In the genomic region with DNA sequence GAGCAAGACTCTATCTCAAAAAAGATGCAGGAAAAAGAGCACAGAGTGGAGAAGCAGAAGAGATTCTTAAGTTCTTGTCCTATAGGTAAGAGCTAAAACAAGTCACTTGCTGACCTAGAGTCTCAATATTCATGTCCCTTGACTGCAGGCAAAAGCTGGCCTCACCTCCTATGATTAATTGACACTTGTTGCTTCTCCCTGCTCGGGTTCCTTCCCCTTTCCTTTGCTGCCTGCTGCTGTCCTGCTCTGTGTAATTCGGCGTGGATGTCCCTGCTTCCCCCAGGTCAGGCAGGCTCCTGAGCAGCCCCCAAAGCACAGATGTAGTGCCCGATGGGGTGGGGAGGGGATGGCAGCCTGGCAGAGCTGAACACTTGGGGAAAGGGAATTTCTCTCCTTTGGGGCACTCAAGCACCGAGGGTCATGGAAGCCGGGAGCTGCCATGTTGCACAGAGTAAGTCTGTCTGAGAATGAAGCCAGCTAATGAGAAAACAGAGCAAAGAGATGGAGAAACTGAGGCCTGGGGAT, we compare ENCODE assay signal across 1 cellular context.
TF ChIP-seq lines count a peak whose summit lies in the region.

No MANE protein-coding gene starts in this region.

TF ChIP-seq in GM23338, 12 proteins besides CTCF, POLR2A, EP300 and RAD21 (continued from another document):
- TF ChIP-seq, protein P1, sequence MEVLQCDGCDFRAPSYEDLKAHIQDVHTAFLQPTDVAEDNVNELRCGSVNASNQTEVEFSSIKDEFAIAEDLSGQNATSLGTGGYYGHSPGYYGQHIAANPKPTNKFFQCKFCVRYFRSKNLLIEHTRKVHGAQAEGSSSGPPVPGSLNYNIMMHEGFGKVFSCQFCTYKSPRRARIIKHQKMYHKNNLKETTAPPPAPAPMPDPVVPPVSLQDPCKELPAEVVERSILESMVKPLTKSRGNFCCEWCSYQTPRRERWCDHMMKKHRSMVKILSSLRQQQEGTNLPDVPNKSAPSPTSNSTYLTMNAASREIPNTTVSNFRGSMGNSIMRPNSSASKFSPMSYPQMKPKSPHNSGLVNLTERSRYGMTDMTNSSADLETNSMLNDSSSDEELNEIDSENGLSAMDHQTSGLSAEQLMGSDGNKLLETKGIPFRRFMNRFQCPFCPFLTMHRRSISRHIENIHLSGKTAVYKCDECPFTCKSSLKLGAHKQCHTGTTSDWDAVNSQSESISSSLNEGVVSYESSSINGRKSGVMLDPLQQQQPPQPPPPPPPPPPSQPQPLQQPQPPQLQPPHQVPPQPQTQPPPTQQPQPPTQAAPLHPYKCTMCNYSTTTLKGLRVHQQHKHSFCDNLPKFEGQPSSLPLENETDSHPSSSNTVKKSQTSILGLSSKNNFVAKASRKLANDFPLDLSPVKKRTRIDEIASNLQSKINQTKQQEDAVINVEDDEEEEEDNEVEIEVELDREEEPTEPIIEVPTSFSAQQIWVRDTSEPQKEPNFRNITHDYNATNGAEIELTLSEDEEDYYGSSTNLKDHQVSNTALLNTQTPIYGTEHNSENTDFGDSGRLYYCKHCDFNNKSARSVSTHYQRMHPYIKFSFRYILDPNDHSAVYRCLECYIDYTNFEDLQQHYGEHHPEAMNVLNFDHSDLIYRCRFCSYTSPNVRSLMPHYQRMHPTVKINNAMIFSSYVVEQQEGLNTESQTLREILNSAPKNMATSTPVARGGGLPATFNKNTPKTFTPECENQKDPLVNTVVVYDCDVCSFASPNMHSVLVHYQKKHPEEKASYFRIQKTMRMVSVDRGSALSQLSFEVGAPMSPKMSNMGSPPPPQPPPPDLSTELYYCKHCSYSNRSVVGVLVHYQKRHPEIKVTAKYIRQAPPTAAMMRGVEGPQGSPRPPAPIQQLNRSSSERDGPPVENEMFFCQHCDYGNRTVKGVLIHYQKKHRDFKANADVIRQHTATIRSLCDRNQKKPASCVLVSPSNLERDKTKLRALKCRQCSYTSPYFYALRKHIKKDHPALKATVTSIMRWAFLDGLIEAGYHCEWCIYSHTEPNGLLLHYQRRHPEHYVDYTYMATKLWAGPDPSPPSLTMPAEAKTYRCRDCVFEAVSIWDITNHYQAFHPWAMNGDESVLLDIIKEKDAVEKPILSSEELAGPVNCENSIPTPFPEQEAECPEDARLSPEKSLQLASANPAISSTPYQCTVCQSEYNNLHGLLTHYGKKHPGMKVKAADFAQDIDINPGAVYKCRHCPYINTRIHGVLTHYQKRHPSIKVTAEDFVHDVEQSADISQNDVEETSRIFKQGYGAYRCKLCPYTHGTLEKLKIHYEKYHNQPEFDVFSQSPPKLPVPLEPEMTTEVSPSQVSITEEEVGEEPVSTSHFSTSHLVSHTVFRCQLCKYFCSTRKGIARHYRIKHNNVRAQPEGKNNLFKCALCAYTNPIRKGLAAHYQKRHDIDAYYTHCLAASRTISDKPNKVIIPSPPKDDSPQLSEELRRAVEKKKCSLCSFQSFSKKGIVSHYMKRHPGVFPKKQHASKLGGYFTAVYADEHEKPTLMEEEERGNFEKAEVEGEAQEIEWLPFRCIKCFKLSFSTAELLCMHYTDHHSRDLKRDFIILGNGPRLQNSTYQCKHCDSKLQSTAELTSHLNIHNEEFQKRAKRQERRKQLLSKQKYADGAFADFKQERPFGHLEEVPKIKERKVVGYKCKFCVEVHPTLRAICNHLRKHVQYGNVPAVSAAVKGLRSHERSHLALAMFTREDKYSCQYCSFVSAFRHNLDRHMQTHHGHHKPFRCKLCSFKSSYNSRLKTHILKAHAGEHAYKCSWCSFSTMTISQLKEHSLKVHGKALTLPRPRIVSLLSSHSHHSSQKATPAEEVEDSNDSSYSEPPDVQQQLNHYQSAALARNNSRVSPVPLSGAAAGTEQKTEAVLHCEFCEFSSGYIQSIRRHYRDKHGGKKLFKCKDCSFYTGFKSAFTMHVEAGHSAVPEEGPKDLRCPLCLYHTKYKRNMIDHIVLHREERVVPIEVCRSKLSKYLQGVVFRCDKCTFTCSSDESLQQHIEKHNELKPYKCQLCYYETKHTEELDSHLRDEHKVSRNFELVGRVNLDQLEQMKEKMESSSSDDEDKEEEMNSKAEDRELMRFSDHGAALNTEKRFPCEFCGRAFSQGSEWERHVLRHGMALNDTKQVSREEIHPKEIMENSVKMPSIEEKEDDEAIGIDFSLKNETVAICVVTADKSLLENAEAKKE (CRISPR knock-in tag; IDR thresholded peaks at IDR 0.05), result no peak
- TF ChIP-seq ZNF331 (CRISPR knock-in tag; IDR thresholded peaks at IDR 0.05; ENCODE audit: low read depth) (no peak), ZNF114 (CRISPR knock-in tag; IDR thresholded peaks at IDR 0.05) (no peak), JUNB (IDR thresholded peaks at IDR 0.05; ENCODE audit: unreplicated experiment) (no peak), EZH2 (IDR thresholded peaks at IDR 0.05; ENCODE audit: low read depth, unreplicated experiment) (no peak), STAT1 (IDR thresholded peaks at IDR 0.05; ENCODE audit: unreplicated experiment) (no peak)
